Comparison of ENCODE assay signal across 7 cellular contexts in genomic region chr19:48896191-48896720, GRCh38. TPM values are rescaled to one million over a fixed set of nuclear protein-coding genes. Genes with fewer than 3 reads are reported as not detected.
A peak's percentile ranks its signal among the peaks of the same experiment; 100 is the strongest.
DNase-seq lines count a peak whose midpoint lies in the region; ATAC-seq and TF ChIP-seq lines count a peak whose summit lies in the region.
"Had no signal": no experiment of that assay in that cellular context is flagged by ENCODE, and none has a peak within 500 bp of the region (broad histone marks: within the 10 kb centered on the region; RNA-seq: fewer than 3 reads in every experiment).

No MANE protein-coding gene starts in this region.

- CTCF ChIA-PET in IMR-90 (lab: Yijun Ruan, JAX), result no interaction called here

- H3K14ac ChIP-seq in IMR-90 (replicated peaks; ENCODE audit: low read depth, low read length), result no peak overlapping the region

- peak overlapping the region; percentile 69 for H3K4me3 Mint-ChIP-seq in dendritic cell treated with granulocyte-macrophage colony-stimulating factor and Interleukin-4, amounts not matched to agents 40 ng/mL and 50 ng/mL, for 4 days

- no peak for TF ChIP-seq RAD21 in IMR-90 (IDR thresholded peaks at IDR 0.05; ENCODE audit: low read length)

- H3K36me3 Mint-ChIP-seq in dendritic cell treated with granulocyte-macrophage colony-stimulating factor and Interleukin-4, amounts not matched to agents 40 ng/mL and 50 ng/mL, for 4 days (ENCODE audit: low read depth), result peaks cover 13% of the 10 kb centered on the region

- no peak overlapping the region; the same call in 1 of the 2 replicates for H4K5ac ChIP-seq in IMR-90 (ENCODE audit: low read depth, low read length)

- H2AFZ ChIP-seq in IMR-90 (replicated peaks; ENCODE audit: low read length, poor library complexity), result peak overlapping the region; percentile 93

- no peak overlapping the region; the same call in 1 of the 2 replicates for H2AK5ac ChIP-seq in IMR-90 (ENCODE audit: low read depth, low read length)

- H3K4me1 ChIP-seq in IMR-90 (ENCODE audit: control insufficient read depth, insufficient read depth, low read length), result peaks cover 2% of the 10 kb centered on the region; the same call in 1 of the 2 replicates

- H3K56ac ChIP-seq in IMR-90 (ENCODE audit: extremely low read depth, insufficient read depth, low read length), result no peak overlapping the region

- H3K79me1 ChIP-seq in IMR-90 (ENCODE audit: low read depth in 1 of 2, low read length in 2 of 2), result peaks cover 4 to 11% of the 10 kb centered on the region in 2 experiments; a peak in 3 of 4 replicates

- in situ Hi-C loops in IMR-90 (cut with MboI; ENCODE audit: low sequenced_read_pairs), result no loop called here

- H3K9ac ChIP-seq in IMR-90 (ENCODE audit: low read depth, low read length), result peak overlapping the region; percentile 13; the same call in 1 of the 2 replicates

- H3K27ac ChIP-seq in IMR-90 (ENCODE audit: insufficient read depth, low read length), result no peak overlapping the region

- H3K27ac Mint-ChIP-seq in dendritic cell treated with granulocyte-macrophage colony-stimulating factor and Interleukin-4, amounts not matched to agents 40 ng/mL and 50 ng/mL, for 4 days, result peak overlapping the region; percentile 70

- 0 out of 2 replicates have a peak, but pooled peaks cover 2% of the 10 kb centered on the region for H3K27me3 ChIP-seq in IMR-90 (ENCODE audit: control insufficient read depth, insufficient read depth, low read length)

- no peak overlapping the region for H3K23ac ChIP-seq in IMR-90 (ENCODE audit: low read depth, low read length)

- peaks cover 61% of the 10 kb centered on the region for H3K27me3 Mint-ChIP-seq in dendritic cell treated with granulocyte-macrophage colony-stimulating factor and Interleukin-4, amounts not matched to agents 40 ng/mL and 50 ng/mL, for 4 days

- no peak overlapping the region for H2BK15ac ChIP-seq in IMR-90 (ENCODE audit: low read depth, low read length)

- POLR2A ChIA-PET in IMR-90 (lab: Charles Lee; ENCODE audit: unreplicated experiment), result interaction anchor here (0.6 to 1.4 kb wide), 2 partner anchors 20 to 22 kb away, joined by 3 read pairs; no protein-coding TSS in a partner anchor

- H3K36me3 ChIP-seq in IMR-90 (ENCODE audit: control insufficient read depth, insufficient read depth, low read length), result no peaks in the 10 kb centered on the region

- H4K20me1 ChIP-seq in IMR-90 (ENCODE audit: insufficient read depth, low read length), result no peaks in the 10 kb centered on the region

- no peak overlapping the region for H3K18ac ChIP-seq in IMR-90 (ENCODE audit: low read depth, low read length)

- H2BK120ac ChIP-seq in IMR-90 (ENCODE audit: low read depth, low read length), result no peak overlapping the region; the same call in 1 of the 2 replicates

- TF ChIP-seq CTCF in IMR-90 (conservative IDR thresholded peaks at IDR 0.05; ENCODE audit: low read depth, low read length), result no peak

- peaks cover 38% of the 10 kb centered on the region for H3K4me1 Mint-ChIP-seq in dendritic cell treated with granulocyte-macrophage colony-stimulating factor and Interleukin-4, amounts not matched to agents 40 ng/mL and 50 ng/mL, for 4 days (ENCODE audit: low read depth)

- H3K9me3 ChIP-seq in IMR-90 (ENCODE audit: control insufficient read depth, insufficient read depth, low read length), result no peaks in the 10 kb centered on the region

- H4K8ac ChIP-seq in IMR-90 (ENCODE audit: low read depth in 2 of 2, low read length in 2 of 2), result peak overlapping the region in 1 of 2 experiments; percentile 55; a peak in 1 of 4 replicates

- 13% methylated on average over 6 of the region's 25 CpGs; no CpG with 5 or more reads in 1 of the 2 experiments for WGBS in IMR-90 (ENCODE audit: extremely low coverage in 2 of 2, insufficient read length in 1 of 2), 2 experiments

- no peak for DNase-seq in IMR-90
- peak; percentile 90 for DNase-seq in posterior vena cava (ENCODE audit: low spot score)
- no peak for DNase-seq in T1000 (lab: John Stamatoyannopoulos, UW)
- DNase-seq in NCI-H1694 treated with DMSO at 0.1 percent for 48 hours (lab: John Stamatoyannopoulos, UW), result no peak
- no peak for DNase-seq in SW 1271 (lab: John Stamatoyannopoulos, UW)

- no peaks in the 10 kb centered on the region for H3K9me1 ChIP-seq in IMR-90 (ENCODE audit: insufficient read depth, low read length)

- no TSS peak for BruUV-seq in IMR-90 (replicated peaks; lab: Mats Ljungman, UMichigan)

- no peak overlapping the region for H2BK5ac ChIP-seq in IMR-90 (ENCODE audit: low read depth, low read length, poor library complexity, severe bottlenecking)

- ATAC-seq in IMR-90 (ENCODE audit: low read depth), result peak; percentile 58

- no peak overlapping the region for H4K91ac ChIP-seq in IMR-90 (ENCODE audit: insufficient read depth, low read depth, low read length)

- no peak overlapping the region for H2BK20ac ChIP-seq in IMR-90 (ENCODE audit: low read depth, low read length)

- no peak overlapping the region for H2AK9ac ChIP-seq in IMR-90 (replicated peaks; ENCODE audit: low read depth, low read length, poor library complexity)

- H3K9me3 Mint-ChIP-seq in dendritic cell treated with granulocyte-macrophage colony-stimulating factor and Interleukin-4, amounts not matched to agents 40 ng/mL and 50 ng/mL, for 4 days, result no peaks in the 10 kb centered on the region

- TF ChIP-seq POLR2A in IMR-90 (IDR thresholded peaks at IDR 0.05; ENCODE audit: low read depth, low read length), result no peak

- dilution Hi-C loops in IMR-90 (cut with HindIII; ENCODE audit: low sequenced_read_pairs, unreplicated experiment), result no loop called here

- H3K4me3 ChIP-seq in IMR-90 (ENCODE audit: insufficient read depth, low read depth, low read length), result no peak overlapping the region; the same call in 1 of the 2 replicates

- intact Hi-C loops in IMR-90 (cut with micrococcal nuclease) (no loop called here), posterior vena cava (cut with DNase I) (loop anchor here (10.0 kb wide), 2 partner anchors 59 to 69 kb away; partner anchors contain the start of genes BAX (in 1 of the 2) and FTL (in 1 of the 2))
- intact Hi-C loops in dendritic cell treated with granulocyte-macrophage colony-stimulating factor and Interleukin-4, amounts not matched to agents 40 ng/mL and 50 ng/mL, for 4 days (cut with micrococcal nuclease), result no loop called here

- peak overlapping the region; percentile 53; the same call in 1 of the 2 replicates for H3K4me2 ChIP-seq in IMR-90 (ENCODE audit: low read depth, low read length)

- no peak overlapping the region for H3K4ac ChIP-seq in IMR-90 (ENCODE audit: low read depth, low read length)

TF ChIP-seq in IMR-90, 13 proteins besides CTCF, POLR2A, EP300 and RAD21 (continues in another document):
- TF ChIP-seq MXI1 (IDR thresholded peaks at IDR 0.05; ENCODE audit: borderline replicate concordance, low read depth, low read length), result no peak
- TF ChIP-seq CHD1 (IDR thresholded peaks at IDR 0.05; ENCODE audit: low read depth, low read length), result no peak
- TF ChIP-seq SMC3 (IDR thresholded peaks at IDR 0.05; ENCODE audit: low read depth, low read length), result no peak
- no peak for TF ChIP-seq RCOR1 (IDR thresholded peaks at IDR 0.05; ENCODE audit: insufficient replicate concordance, low read length)
- TF ChIP-seq ELK1 (IDR thresholded peaks at IDR 0.05; ENCODE audit: borderline replicate concordance, low read depth, low read length), result no peak
- TF ChIP-seq USF2 (IDR thresholded peaks at IDR 0.05; ENCODE audit: low read depth, low read length), result no peak
- TF ChIP-seq MAZ (IDR thresholded peaks at IDR 0.05; ENCODE audit: borderline replicate concordance, low read depth, low read length), result no peak
- no peak for TF ChIP-seq BHLHE40 (IDR thresholded peaks at IDR 0.05; ENCODE audit: low read depth, low read length)
- no peak for TF ChIP-seq MAFK (IDR thresholded peaks at IDR 0.05; ENCODE audit: low read depth, low read length)

RNA-seq across cellular contexts. Expression of gene TULP2, which starts 2.3 kb away (rescaled TPM):
- total RNA-seq in IMR-90 (2012; rRNA removed) (under 0.01 TPM in 1 of 2 replicates, not detected in the other), posterior vena cava (1 to 10 TPM in 1 of 2 donors, under 1 TPM in 1; 0.86 to 1.9 TPM)
- polyA plus RNA-seq in IMR-90 (2012; rRNA removed), result 0.20 and 0.26 TPM in 2 replicates
- 0.11 and 0.18 TPM in 2 replicates for polyA plus RNA-seq in IMR-90 (2012; cell fraction: cytosol; rRNA removed)
- polyA plus RNA-seq in IMR-90 (2012; cell fraction: nucleus; rRNA removed; ENCODE audit: low replicate concordance), result 0.11 and 0.15 TPM in 2 replicates
- total RNA-seq: LHCN-M2 had no signal

RNA-seq across cellular contexts. Expression of gene NUCB1, which starts 3.9 kb away (rescaled TPM):
- total RNA-seq in IMR-90 (2012; rRNA removed) (37.3 and 39.2 TPM in 2 replicates), posterior vena cava (100 to 1,000 TPM; 219 to 282 TPM)
- 253 and 261 TPM in 2 replicates for polyA plus RNA-seq in IMR-90 (2012; rRNA removed)
- polyA plus RNA-seq in IMR-90 (2012; cell fraction: cytosol; rRNA removed), result 236 and 325 TPM in 2 replicates
- 149 and 260 TPM in 2 replicates for polyA plus RNA-seq in IMR-90 (2012; cell fraction: nucleus; rRNA removed; ENCODE audit: low replicate concordance)

RNA-seq across cellular contexts. Expression of gene PPP1R15A, which starts 24.0 kb away (rescaled TPM):
- 26.7 and 39.4 TPM in 2 replicates for total RNA-seq in IMR-90 (2012; rRNA removed)
- 87.7 and 104 TPM in 2 replicates for polyA plus RNA-seq in IMR-90 (2012; rRNA removed)
- 79.7 and 87.7 TPM in 2 replicates for polyA plus RNA-seq in IMR-90 (2012; cell fraction: cytosol; rRNA removed)
- polyA plus RNA-seq in IMR-90 (2012; cell fraction: nucleus; rRNA removed; ENCODE audit: low replicate concordance), result 144 and 158 TPM in 2 replicates
- total RNA-seq in posterior vena cava, result 100 to 1,000 TPM in 1 of 2 donors, 10 to 100 TPM in 1; 72.8 to 172 TPM

RNA-seq across cellular contexts. Expression of gene PLEKHA4, which starts 27.8 kb away (rescaled TPM):
- total RNA-seq in IMR-90 (2012; rRNA removed), result 4.2 and 4.5 TPM in 2 replicates
- 14.4 and 17.2 TPM in 2 replicates for polyA plus RNA-seq in IMR-90 (2012; rRNA removed)
- 17.5 and 22.0 TPM in 2 replicates for polyA plus RNA-seq in IMR-90 (2012; cell fraction: cytosol; rRNA removed)
- 28.8 and 60.3 TPM in 2 replicates for polyA plus RNA-seq in IMR-90 (2012; cell fraction: nucleus; rRNA removed; ENCODE audit: low replicate concordance)
- 10 to 100 TPM; 91.0 to 91.2 TPM for total RNA-seq in posterior vena cava

RNA-seq across cellular contexts. Expression of gene DHDH, which starts 37.2 kb away (rescaled TPM):
- total RNA-seq in IMR-90 (2012; rRNA removed) (0.28 and 0.36 TPM in 2 replicates), posterior vena cava (not detected)
- 0.33 and 0.53 TPM in 2 replicates for polyA plus RNA-seq in IMR-90 (2012; rRNA removed)
- polyA plus RNA-seq in IMR-90 (2012; cell fraction: cytosol; rRNA removed), result 0.17 and 1.3 TPM in 2 replicates
- 0.65 and 0.70 TPM in 2 replicates for polyA plus RNA-seq in IMR-90 (2012; cell fraction: nucleus; rRNA removed; ENCODE audit: low replicate concordance)
- total RNA-seq: LHCN-M2 had no signal

Comparison
In these comparisons a context has a peak if more than half of its experiments do, and no peak if none do; other contexts are left out.
1. intact Hi-C loops: an anchor here in posterior vena cava (10.0 kb wide); none called in IMR-90 and dendritic cell treated with granulocyte-macrophage colony-stimulating factor and Interleukin-4, amounts not matched to agents 40 ng/mL and 50 ng/mL, for 4 days.